ENCODE assay signal across 7 cellular contexts in genomic region chr3:13894812-13895154, GRCh38. TPM values are rescaled to one million over a fixed set of nuclear protein-coding genes. Genes with fewer than 3 reads are reported as not detected.
A peak's percentile ranks its signal among the peaks of the same experiment; 100 is the strongest.
DNase-seq lines count a peak whose midpoint lies in the region; ATAC-seq, FAIRE-seq and TF ChIP-seq lines count a peak whose summit lies in the region.

No MANE protein-coding gene starts in this region.

- H3K9me3 Mint-ChIP-seq in HFFc6, result peaks cover 14% of the 10 kb centered on the region
- peaks cover 5% of the 10 kb centered on the region for H3K9me3 Mint-ChIP-seq in activated naive CD8-positive, alpha-beta T cell (ENCODE audit: low read depth)
- peaks cover 11 to 21% of the 10 kb centered on the region in 2 donors for H3K9me3 Mint-ChIP-seq in stimulated activated naive B cell treated with anti-CD40 and anti-IgM and Interleukin-4, amounts not matched to agents 10 μg/mL and 1 μg/mL and 100 μg/mL, for 72 hours

- H3K36me3 ChIP-seq in keratinocyte (ENCODE audit: control insufficient read depth in 2 of 2, extremely low read depth in 1 of 2, insufficient read depth in 2 of 2, low read length in 2 of 2), result no peaks in the 10 kb centered on the region

- H2AFZ ChIP-seq in keratinocyte (ENCODE audit: control insufficient read depth, low read length), result peak overlapping the region; percentile 83

- H3K4me3 Mint-ChIP-seq in HFFc6, result peak overlapping the region; percentile 91
- peak overlapping the region; percentile 81 for H3K4me3 Mint-ChIP-seq in activated naive CD8-positive, alpha-beta T cell
- peak overlapping the region; percentile 85 to 91 for H3K4me3 Mint-ChIP-seq in stimulated activated naive B cell treated with anti-CD40 and anti-IgM and Interleukin-4, amounts not matched to agents 10 μg/mL and 1 μg/mL and 100 μg/mL, for 72 hours

- FAIRE-seq in keratinocyte (lab: Jason Lieb, UNC), result no peak

- dilution Hi-C loops in keratinocyte (cut with MboI; ENCODE audit: extremely low pct_ligation_motif_present, low sequenced_read_pairs), result no loop called here

- H3K4me3 ChIP-seq in keratinocyte (ENCODE audit: control insufficient read depth in 2 of 3, extremely low read depth in 1 of 3, insufficient read depth in 2 of 3, low read depth in 1 of 3, low read length in 3 of 3), result peak overlapping the region; percentile 53 to 75 (median 67)

- peak overlapping the region; percentile 38 for H3K9ac ChIP-seq in keratinocyte (ENCODE audit: control insufficient read depth, extremely low read depth, insufficient read depth, low read length)

- peaks cover 10% of the 10 kb centered on the region for H3K27me3 Mint-ChIP-seq in HFFc6 (ENCODE audit: insufficient read depth)
- H3K27me3 Mint-ChIP-seq in activated naive CD8-positive, alpha-beta T cell, result no peaks in the 10 kb centered on the region
- H3K27me3 Mint-ChIP-seq in stimulated activated naive B cell treated with anti-CD40 and anti-IgM and Interleukin-4, amounts not matched to agents 10 μg/mL and 1 μg/mL and 100 μg/mL, for 72 hours, result peaks cover 16 to 21% of the 10 kb centered on the region in 2 donors

- H3K36me3 Mint-ChIP-seq in HFFc6 (ENCODE audit: low read depth), result peaks cover 9% of the 10 kb centered on the region
- peaks cover 19% of the 10 kb centered on the region for H3K36me3 Mint-ChIP-seq in activated naive CD8-positive, alpha-beta T cell
- peaks cover 6 to 9% of the 10 kb centered on the region in 2 donors for H3K36me3 Mint-ChIP-seq in stimulated activated naive B cell treated with anti-CD40 and anti-IgM and Interleukin-4, amounts not matched to agents 10 μg/mL and 1 μg/mL and 100 μg/mL, for 72 hours

- H3K79me2 ChIP-seq in keratinocyte (ENCODE audit: control insufficient read depth, insufficient read depth, low read length), result no peaks in the 10 kb centered on the region

- TF ChIP-seq CTCF in HFFc6 (IDR thresholded peaks at IDR 0.05) (no peak), keratinocyte (optimal IDR thresholded peaks at IDR 0.05 in 1 of 3, IDR thresholded peaks at IDR 0.05 in 1 of 3, conservative IDR thresholded peaks at IDR 0.05 in 1 of 3; ENCODE audit: extremely low read depth in 1 of 3, insufficient read depth in 2 of 3, low read length in 3 of 3) (no peak)

- DNase-seq in HFFc6 (no peak), keratinocyte (ENCODE audit: low read depth, low spot score) (no peak), NCI-H146 (lab: John Stamatoyannopoulos, UW) (no peak), HPDE6-E6E7 (ENCODE audit: extremely low spot score) (no peak), GM19240 (ENCODE audit: insufficient read length, low spot score) (no peak)
- DNase-seq in stimulated activated naive B cell treated with anti-CD40 and anti-IgM and Interleukin-4, amounts not matched to agents 10 μg/mL and 1 μg/mL and 100 μg/mL, for 72 hours, result no peak

- H3K9me1 ChIP-seq in keratinocyte (ENCODE audit: control insufficient read depth, extremely low read depth, insufficient read depth, low read length), result no peaks in the 10 kb centered on the region

- no peak overlapping the region for H3K27ac ChIP-seq in keratinocyte (ENCODE audit: control insufficient read depth, insufficient read depth, low read length)

- H3K4me1 ChIP-seq in keratinocyte (ENCODE audit: control insufficient read depth, extremely low read depth, insufficient read depth, low read length), result peaks cover 32% of the 10 kb centered on the region

- no peaks in the 10 kb centered on the region for H3K27me3 ChIP-seq in keratinocyte (ENCODE audit: control insufficient read depth, extremely low read depth, insufficient read depth, low read length)

- H3K4me2 ChIP-seq in keratinocyte (ENCODE audit: control insufficient read depth, extremely low read depth, insufficient read depth, low read depth, low read length), result peak overlapping the region; percentile 95

- H4K20me1 ChIP-seq in keratinocyte (ENCODE audit: control insufficient read depth, extremely low read depth, insufficient read depth, low read length), result no peaks in the 10 kb centered on the region

- peaks cover 15% of the 10 kb centered on the region for H3K4me1 Mint-ChIP-seq in HFFc6 (ENCODE audit: low read depth)
- H3K4me1 Mint-ChIP-seq in activated naive CD8-positive, alpha-beta T cell (ENCODE audit: low read depth), result peaks cover 34% of the 10 kb centered on the region
- peaks cover 14 to 17% of the 10 kb centered on the region in 2 donors for H3K4me1 Mint-ChIP-seq in stimulated activated naive B cell treated with anti-CD40 and anti-IgM and Interleukin-4, amounts not matched to agents 10 μg/mL and 1 μg/mL and 100 μg/mL, for 72 hours

- H3K9me3 ChIP-seq in keratinocyte (ENCODE audit: control insufficient read depth, low read depth, low read length), result no peaks in the 10 kb centered on the region

- H3K27ac Mint-ChIP-seq in HFFc6, result no peak overlapping the region
- H3K27ac Mint-ChIP-seq in activated naive CD8-positive, alpha-beta T cell, result peak overlapping the region; percentile 61
- peak overlapping the region; percentile 89 for H3K27ac Mint-ChIP-seq in stimulated activated naive B cell treated with anti-CD40 and anti-IgM and Interleukin-4, amounts not matched to agents 10 μg/mL and 1 μg/mL and 100 μg/mL, for 72 hours

- ATAC-seq in stimulated activated naive B cell treated with anti-CD40 and anti-IgM and Interleukin-4, amounts not matched to agents 10 μg/mL and 1 μg/mL and 100 μg/mL, for 72 hours (replicated peaks), result no peak

RNA-seq across cellular contexts. Expression of gene WNT7A, which starts 14.9 kb away (rescaled TPM):
- not detected for total RNA-seq in HFFc6 (2021; fragmentation: NEBNext Ultra II Directional; extraction: Animal tissue kit (Norgen Biotek cat#: 25700))
- 13.0 to 36.7 TPM (median 20.3 TPM) in 3 replicates for polyA plus RNA-seq in keratinocyte
- 5.5 TPM for polyA plus RNA-seq in keratinocyte (2011; ENCODE audit: low read depth)
- polyA plus RNA-seq in keratinocyte (2011; cell fraction: cytosol; rRNA removed), result 16.2 and 26.7 TPM in 2 replicates
- 26.3 and 31.8 TPM in 2 replicates for polyA plus RNA-seq in keratinocyte (2011; cell fraction: nucleus; rRNA removed)
- 8.2 and 51.3 TPM in 2 replicates for polyA plus RNA-seq in keratinocyte (2012; ENCODE audit: low replicate concordance)
- 17.3 to 89.8 TPM (median 32.9 TPM) in 3 replicates for polyA minus RNA-seq in keratinocyte
- polyA minus RNA-seq in keratinocyte (2011; cell fraction: cytosol; rRNA and poly(A)+ RNA removed), result 39.5 TPM
- 30.3 and 32.0 TPM in 2 replicates for polyA minus RNA-seq in keratinocyte (2011; cell fraction: nucleus; rRNA and poly(A)+ RNA removed)
